Comparison of ENCODE assay signal across 9 cellular contexts in the genomic region with DNA sequence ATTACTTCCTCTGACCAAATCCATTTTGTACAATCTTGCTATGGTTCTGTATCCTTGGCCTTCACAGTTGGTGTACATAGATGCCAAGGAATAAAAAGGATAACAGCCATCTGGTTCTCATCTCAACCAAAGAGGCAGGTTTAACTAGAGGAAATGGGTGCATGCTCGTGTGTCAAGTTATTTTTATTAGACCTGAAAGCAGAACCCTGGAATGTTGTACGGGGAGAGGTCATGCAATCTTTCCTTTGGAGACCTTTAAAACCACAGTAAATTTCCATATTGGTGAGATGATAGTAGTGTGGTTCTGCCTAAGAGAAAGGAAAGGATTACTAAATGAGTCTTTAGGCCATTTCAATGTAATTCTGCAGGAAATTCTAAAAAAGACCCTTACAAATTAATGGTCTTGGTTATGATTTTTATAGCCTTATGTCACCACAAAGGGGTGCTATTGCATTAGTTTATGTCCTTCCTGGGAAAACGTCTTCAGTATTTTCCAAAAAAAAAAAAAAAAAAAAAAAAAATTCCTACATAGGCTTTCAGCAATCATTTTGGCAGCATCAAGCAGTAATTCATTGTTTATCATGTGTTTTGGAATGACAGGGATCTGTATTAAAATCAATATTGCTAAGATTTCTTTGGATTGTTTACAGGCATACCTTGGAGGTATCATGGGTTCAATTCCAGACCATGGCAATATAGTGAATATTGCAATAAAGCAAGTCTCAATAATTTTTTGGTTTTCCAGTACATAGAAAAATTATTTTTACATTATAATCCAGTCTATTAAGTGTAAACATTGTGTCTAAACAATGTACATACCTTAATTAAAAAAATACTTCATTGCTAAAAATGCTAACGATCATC.
DNase-seq lines count a peak whose midpoint lies in the region; ATAC-seq and TF ChIP-seq lines count a peak whose summit lies in the region.
"Had no signal": no experiment of that assay in that cellular context is flagged by ENCODE, and none has a peak within 500 bp of the region (broad histone marks: within the 10 kb centered on the region; RNA-seq: fewer than 3 reads in every experiment).

No MANE protein-coding gene starts in this region.

- no peaks in the 10 kb centered on the region for H3K36me3 ChIP-seq in neural cell (ENCODE audit: insufficient read depth, low read length)
- H3K36me3 ChIP-seq: HAP-1 had no signal

- no peak overlapping the region for H3K27ac Mint-ChIP-seq in chondrocyte (ENCODE audit: unreplicated experiment)
- no peak overlapping the region for H3K27ac Mint-ChIP-seq in activated CD4-positive, alpha-beta T cell treated with anti-CD3 and anti-CD28 coated beads, Interleukin-2, amount 10 ng/mL, durations not matched to agents 7 days and 5 days
- H3K27ac Mint-ChIP-seq in activated naive CD8-positive, alpha-beta T cell treated with anti-CD3 and anti-CD28 coated beads, Interleukin-2, amount 50 U/mL, for 24 hours, result no peak overlapping the region

- intact Hi-C loops in posterior vena cava (cut with DNase I), result loop anchor here (5.0 to 10.0 kb wide), 2 partner anchors 1164 to 1317 kb away; a partner anchor contains a TSS

- no peak overlapping the region for H3K4me3 Mint-ChIP-seq in chondrocyte (ENCODE audit: unreplicated experiment)
- H3K4me3 Mint-ChIP-seq in activated CD4-positive, alpha-beta T cell treated with anti-CD3 and anti-CD28 coated beads, Interleukin-2, amount 10 ng/mL, durations not matched to agents 7 days and 5 days, result no peak overlapping the region
- H3K4me3 Mint-ChIP-seq in activated naive CD8-positive, alpha-beta T cell treated with anti-CD3 and anti-CD28 coated beads, Interleukin-2, amount 50 U/mL, for 24 hours, result no peak overlapping the region

- DNase-seq in DMS114 treated with DMSO at 0.1 percent for 48 hours (lab: John Stamatoyannopoulos, UW; ENCODE audit: unreplicated experiment), result peak; percentile 27
- DNase-seq in NCI-H1694 (lab: John Stamatoyannopoulos, UW), result peak; percentile 49
- DNase-seq in chondrocyte (ENCODE audit: low spot score), result no peak
- DNase-seq in activated CD4-positive, alpha-beta T cell treated with anti-CD3 and anti-CD28 coated beads, Interleukin-2, amount 10 ng/mL, durations not matched to agents 7 days and 5 days, result no peak
- no peak for DNase-seq in posterior vena cava (ENCODE audit: low spot score)
- DNase-seq in activated naive CD8-positive, alpha-beta T cell treated with anti-CD3 and anti-CD28 coated beads, Interleukin-2, amount 50 U/mL, for 24 hours, result no peak

- H3K27me3 ChIP-seq in neural cell (ENCODE audit: insufficient read depth, low read depth, low read length), result no peaks in the 10 kb centered on the region

- POLR2A ChIA-PET in activated CD4-positive, alpha-beta T cell treated with anti-CD3 and anti-CD28 coated beads, Interleukin-2, amount 10 ng/mL, durations not matched to agents 7 days and 5 days (lab: Charles Lee), result no interaction called here

- peak; percentile 90 for TF ChIP-seq CTCF in chondrocyte (IDR thresholded peaks at IDR 0.05)
- peak; percentile 81 for TF ChIP-seq CTCF in neural cell (IDR thresholded peaks at IDR 0.05; ENCODE audit: poor library complexity, severe bottlenecking)

- ATAC-seq in activated naive CD8-positive, alpha-beta T cell treated with anti-CD3 and anti-CD28 coated beads, Interleukin-2, amount 50 U/mL, for 24 hours, result no peak
- no peak for ATAC-seq in HG03135 (IDR thresholded peaks at IDR 0.05; ENCODE audit: unreplicated experiment)

- CTCF ChIA-PET in activated CD4-positive, alpha-beta T cell treated with anti-CD3 and anti-CD28 coated beads, Interleukin-2, amount 10 ng/mL, durations not matched to agents 7 days and 5 days (lab: Charles Lee), result no interaction called here

- no peak overlapping the region for H3K27ac ChIP-seq in neural cell (ENCODE audit: low read length)

- no peak overlapping the region for H3K4me2 ChIP-seq in neural cell (ENCODE audit: low read length)

- H3K9me3 Mint-ChIP-seq in chondrocyte (ENCODE audit: low read depth), result no peaks in the 10 kb centered on the region
- no peaks in the 10 kb centered on the region for H3K9me3 Mint-ChIP-seq in activated CD4-positive, alpha-beta T cell treated with anti-CD3 and anti-CD28 coated beads, Interleukin-2, amount 10 ng/mL, durations not matched to agents 7 days and 5 days
- no peaks in the 10 kb centered on the region for H3K9me3 Mint-ChIP-seq in activated naive CD8-positive, alpha-beta T cell treated with anti-CD3 and anti-CD28 coated beads, Interleukin-2, amount 50 U/mL, for 24 hours

- H2AFZ ChIP-seq in neural cell (ENCODE audit: low read depth, low read length), result no peak overlapping the region

- H3K9me3 ChIP-seq in neural cell (ENCODE audit: low read length), result no peaks in the 10 kb centered on the region
- H3K9me3 ChIP-seq: HAP-1 had no signal

- no peak overlapping the region for H3K9ac ChIP-seq in neural cell (ENCODE audit: low read length)

- no peaks in the 10 kb centered on the region for H3K9me2 ChIP-seq in neural cell (ENCODE audit: insufficient read depth, low read length)

- no peaks in the 10 kb centered on the region for H3K27me3 Mint-ChIP-seq in chondrocyte (ENCODE audit: low read depth)
- H3K27me3 Mint-ChIP-seq in activated CD4-positive, alpha-beta T cell treated with anti-CD3 and anti-CD28 coated beads, Interleukin-2, amount 10 ng/mL, durations not matched to agents 7 days and 5 days, result peaks cover 3% of the 10 kb centered on the region
- H3K27me3 Mint-ChIP-seq in activated naive CD8-positive, alpha-beta T cell treated with anti-CD3 and anti-CD28 coated beads, Interleukin-2, amount 50 U/mL, for 24 hours, result peaks cover 3% of the 10 kb centered on the region

- TF ChIP-seq RAD21 in neural cell (conservative IDR thresholded peaks at IDR 0.05), result peak; percentile 86

- no peaks in the 10 kb centered on the region for H3K36me3 Mint-ChIP-seq in chondrocyte (ENCODE audit: low read depth)
- H3K36me3 Mint-ChIP-seq in activated CD4-positive, alpha-beta T cell treated with anti-CD3 and anti-CD28 coated beads, Interleukin-2, amount 10 ng/mL, durations not matched to agents 7 days and 5 days (ENCODE audit: low read depth), result no peaks in the 10 kb centered on the region
- H3K36me3 Mint-ChIP-seq in activated naive CD8-positive, alpha-beta T cell treated with anti-CD3 and anti-CD28 coated beads, Interleukin-2, amount 50 U/mL, for 24 hours (ENCODE audit: low read depth), result no peaks in the 10 kb centered on the region

- no peak overlapping the region for H3K4me3 ChIP-seq in neural cell (ENCODE audit: low read length)
- H3K4me3 ChIP-seq: HAP-1 had no signal

- no peaks in the 10 kb centered on the region for H3K4me1 Mint-ChIP-seq in chondrocyte (ENCODE audit: low read depth)
- no peaks in the 10 kb centered on the region for H3K4me1 Mint-ChIP-seq in activated CD4-positive, alpha-beta T cell treated with anti-CD3 and anti-CD28 coated beads, Interleukin-2, amount 10 ng/mL, durations not matched to agents 7 days and 5 days
- H3K4me1 Mint-ChIP-seq in activated naive CD8-positive, alpha-beta T cell treated with anti-CD3 and anti-CD28 coated beads, Interleukin-2, amount 50 U/mL, for 24 hours, result no peaks in the 10 kb centered on the region

- no peaks in the 10 kb centered on the region for H4K20me1 ChIP-seq in neural cell (ENCODE audit: insufficient read depth)

- no peaks in the 10 kb centered on the region for H3F3A ChIP-seq in neural cell (ENCODE audit: insufficient read depth, low read length, poor library complexity, severe bottlenecking)

- no peak for TF ChIP-seq EP300 in neural cell (conservative IDR thresholded peaks at IDR 0.05; ENCODE audit: poor library complexity, severe bottlenecking)

- no peaks in the 10 kb centered on the region for H3K79me2 ChIP-seq in neural cell (replicated peaks; ENCODE audit: insufficient read depth, low read length)

TF ChIP-seq in neural cell, 6 proteins besides CTCF, POLR2A, EP300 and RAD21:
- TF ChIP-seq TAF1 (IDR thresholded peaks at IDR 0.05; ENCODE audit: low read depth) (no peak), EZH2 (IDR thresholded peaks at IDR 0.05; ENCODE audit: borderline replicate concordance, insufficient read depth, low read length, poor library complexity, severe bottlenecking) (no peak), SMC3 (conservative IDR thresholded peaks at IDR 0.05; ENCODE audit: poor library complexity) (peak; percentile 92), MXI1 (conservative IDR thresholded peaks at IDR 0.05; ENCODE audit: poor library complexity, severe bottlenecking) (no peak), POLR2AphosphoS5 (IDR thresholded peaks at IDR 0.05) (no peak)
- TF ChIP-seq, protein P1, sequence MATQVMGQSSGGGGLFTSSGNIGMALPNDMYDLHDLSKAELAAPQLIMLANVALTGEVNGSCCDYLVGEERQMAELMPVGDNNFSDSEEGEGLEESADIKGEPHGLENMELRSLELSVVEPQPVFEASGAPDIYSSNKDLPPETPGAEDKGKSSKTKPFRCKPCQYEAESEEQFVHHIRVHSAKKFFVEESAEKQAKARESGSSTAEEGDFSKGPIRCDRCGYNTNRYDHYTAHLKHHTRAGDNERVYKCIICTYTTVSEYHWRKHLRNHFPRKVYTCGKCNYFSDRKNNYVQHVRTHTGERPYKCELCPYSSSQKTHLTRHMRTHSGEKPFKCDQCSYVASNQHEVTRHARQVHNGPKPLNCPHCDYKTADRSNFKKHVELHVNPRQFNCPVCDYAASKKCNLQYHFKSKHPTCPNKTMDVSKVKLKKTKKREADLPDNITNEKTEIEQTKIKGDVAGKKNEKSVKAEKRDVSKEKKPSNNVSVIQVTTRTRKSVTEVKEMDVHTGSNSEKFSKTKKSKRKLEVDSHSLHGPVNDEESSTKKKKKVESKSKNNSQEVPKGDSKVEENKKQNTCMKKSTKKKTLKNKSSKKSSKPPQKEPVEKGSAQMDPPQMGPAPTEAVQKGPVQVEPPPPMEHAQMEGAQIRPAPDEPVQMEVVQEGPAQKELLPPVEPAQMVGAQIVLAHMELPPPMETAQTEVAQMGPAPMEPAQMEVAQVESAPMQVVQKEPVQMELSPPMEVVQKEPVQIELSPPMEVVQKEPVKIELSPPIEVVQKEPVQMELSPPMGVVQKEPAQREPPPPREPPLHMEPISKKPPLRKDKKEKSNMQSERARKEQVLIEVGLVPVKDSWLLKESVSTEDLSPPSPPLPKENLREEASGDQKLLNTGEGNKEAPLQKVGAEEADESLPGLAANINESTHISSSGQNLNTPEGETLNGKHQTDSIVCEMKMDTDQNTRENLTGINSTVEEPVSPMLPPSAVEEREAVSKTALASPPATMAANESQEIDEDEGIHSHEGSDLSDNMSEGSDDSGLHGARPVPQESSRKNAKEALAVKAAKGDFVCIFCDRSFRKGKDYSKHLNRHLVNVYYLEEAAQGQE (IDR thresholded peaks at IDR 0.05; ENCODE audit: borderline replicate concordance), result no peak

Comparison
In these comparisons a context has a peak if more than half of its experiments do, and no peak if none do; other contexts are left out.
1. DNase-seq: peak in DMS114 treated with DMSO at 0.1 percent for 48 hours (single experiment) and NCI-H1694 (single experiment); none in chondrocyte (single experiment), activated CD4-positive, alpha-beta T cell treated with anti-CD3 and anti-CD28 coated beads, Interleukin-2, amount 10 ng/mL, durations not matched to agents 7 days and 5 days (single experiment), posterior vena cava (single experiment) and activated naive CD8-positive, alpha-beta T cell treated with anti-CD3 and anti-CD28 coated beads, Interleukin-2, amount 50 U/mL, for 24 hours (single experiment).